2 cellular contexts compared by ENCODE assay signal in genomic region chr11:124968197-124968596, GRCh38. TPM values are rescaled to one million over a fixed set of nuclear protein-coding genes. Genes with fewer than 3 reads are reported as not detected.
"Had no signal": no experiment of that assay in that cellular context is flagged by ENCODE, and none has a peak within 500 bp of the region (broad histone marks: within the 10 kb centered on the region; RNA-seq: fewer than 3 reads in every experiment).

No MANE protein-coding gene starts in this region.

RNA-seq across cellular contexts. Expression of gene HEPACAM, which starts 32.4 kb away (rescaled TPM):
- total RNA-seq: G401, GM12878 had no signal

RNA-seq across cellular contexts. Expression of gene HEPN1, which starts 49.1 kb away (rescaled TPM):
- total RNA-seq: G401, GM12878 had no signal
- polyA plus RNA-seq: GM12878 had no signal
